In the genomic region with DNA sequence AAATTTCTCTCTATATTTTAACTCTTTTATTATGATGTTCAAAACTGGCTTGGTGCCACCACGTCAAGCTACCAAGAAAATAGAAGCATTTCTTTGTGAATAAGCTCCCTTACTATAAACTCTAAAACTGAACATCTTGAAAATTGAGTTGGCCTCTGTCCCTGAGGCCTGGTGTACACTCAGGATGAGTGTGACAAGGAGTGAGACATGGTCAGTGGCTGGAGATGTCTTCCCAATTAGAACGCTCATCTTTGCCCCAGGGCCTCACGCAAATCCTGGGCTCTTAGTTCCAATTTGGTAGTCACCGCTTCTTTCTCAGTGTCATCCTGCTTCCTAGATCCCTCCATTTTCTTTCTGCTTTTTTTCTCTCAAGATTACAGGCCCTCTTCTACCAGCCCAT, we compare ENCODE assay signal across 21 cellular contexts. TPM values are rescaled to one million over a fixed set of nuclear protein-coding genes. Genes with fewer than 3 reads are reported as not detected.
A peak's percentile ranks its signal among the peaks of the same experiment; 100 is the strongest.
DNase-seq lines count a peak whose midpoint lies in the region; ATAC-seq, FAIRE-seq and TF ChIP-seq lines count a peak whose summit lies in the region.
"Had no signal": no experiment of that assay in that cellular context is flagged by ENCODE, and none has a peak within 500 bp of the region (broad histone marks: within the 10 kb centered on the region; RNA-seq: fewer than 3 reads in every experiment).

No MANE protein-coding gene starts in this region.

- peak overlapping the region; percentile 20 for H2BK5ac ChIP-seq in IMR-90 (ENCODE audit: low read depth, low read length, poor library complexity, severe bottlenecking)

- TF ChIP-seq POLR2A in IMR-90 (IDR thresholded peaks at IDR 0.05; ENCODE audit: low read depth, low read length) (no peak), GM12878 (IDR thresholded peaks at IDR 0.05; ENCODE audit: low read depth, low read length) (no peak)

- H2AK5ac ChIP-seq in IMR-90 (ENCODE audit: low read depth, low read length): peak overlapping the region; percentile 76

- H2AFZ ChIP-seq in ACC112 (ENCODE audit: low read length, unreplicated experiment): peak overlapping the region; percentile 57
- no peak overlapping the region for H2AFZ ChIP-seq in IMR-90 (replicated peaks; ENCODE audit: low read length, poor library complexity)
- no peak overlapping the region for H2AFZ ChIP-seq in GM12878 (ENCODE audit: control insufficient read depth, low read depth, low read length)
- H2AFZ ChIP-seq: GM23338 had no signal

- dilution Hi-C loops in IMR-90 (cut with HindIII; ENCODE audit: low sequenced_read_pairs, unreplicated experiment): no loop called here

- H3K4me2 ChIP-seq in IMR-90 (ENCODE audit: low read depth, low read length) (no peak overlapping the region), GM12878 (ENCODE audit: control insufficient read depth, insufficient read depth) (no peak overlapping the region)
- H3K4me2 ChIP-seq: GM23338 had no signal

- ATAC-seq in IMR-90 (ENCODE audit: low read depth) (no peak), GM12878 (no peak), aorta (ENCODE audit: low FRiP score) (no peak)
- ATAC-seq: activated CD4-positive, alpha-beta T cell treated with anti-CD3 and anti-CD28 coated beads for 36 hours; activated naive CD8-positive, alpha-beta T cell treated with anti-CD3 and anti-CD28 coated beads, Interleukin-2, amount 50 U/mL, for 24 hours; GM23338 had no signal

- intact Hi-C loops in IMR-90 (cut with micrococcal nuclease) (no loop called here), GM12878 (cut with micrococcal nuclease; ENCODE audit: unreplicated experiment) (no loop called here), aorta (cut with DNase I) (no loop called here)

- H2AK9ac ChIP-seq in IMR-90 (replicated peaks; ENCODE audit: low read depth, low read length, poor library complexity): no peak overlapping the region

- peak overlapping the region; percentile 84 for H2BK20ac ChIP-seq in IMR-90 (ENCODE audit: low read depth, low read length)

- peaks cover 9% of the 10 kb centered on the region for H3K9me1 ChIP-seq in IMR-90 (ENCODE audit: insufficient read depth, low read length)

- H3K27me3 ChIP-seq in ACC112 (ENCODE audit: insufficient read depth, low read length) (no peaks in the 10 kb centered on the region), IMR-90 (ENCODE audit: control insufficient read depth, insufficient read depth, low read length) (no peaks in the 10 kb centered on the region), GM12878 (replicated peaks in 1 of 2; ENCODE audit: control insufficient read depth in 2 of 2, insufficient read depth in 2 of 2, low read length in 1 of 2) (peaks cover 0 to 6% of the 10 kb centered on the region in 2 experiments; a peak in 1 of 4 replicates), aorta (ENCODE audit: control insufficient read depth in 1 of 2, insufficient read depth in 2 of 2, low read length in 1 of 2) (no peaks in the 10 kb centered on the region)
- H3K27me3 ChIP-seq: breast epithelium, neutrophil had no signal

- H3K9ac ChIP-seq in IMR-90 (ENCODE audit: low read depth, low read length) (no peak overlapping the region), GM12878 (ENCODE audit: control insufficient read depth, insufficient read depth, low read length) (no peak overlapping the region)

- in situ Hi-C loops in IMR-90 (cut with MboI; ENCODE audit: low sequenced_read_pairs) (no loop called here), GM12878 (cut with MboI) (no loop called here), KBM-7 (cut with MboI; ENCODE audit: low pct_unique_long_range_greater_than_20kb, low sequenced_read_pairs) (no loop called here)

- H3K14ac ChIP-seq in IMR-90 (replicated peaks; ENCODE audit: low read depth, low read length): peak overlapping the region; percentile 46; the same call in 1 of the 2 replicates

- H4K20me1 ChIP-seq in IMR-90 (ENCODE audit: insufficient read depth, low read length) (no peaks in the 10 kb centered on the region), GM12878 (ENCODE audit: control insufficient read depth, insufficient read depth) (no peaks in the 10 kb centered on the region)

- peak overlapping the region; percentile 33 for H3K56ac ChIP-seq in IMR-90 (ENCODE audit: extremely low read depth, insufficient read depth, low read length)

- TF ChIP-seq RAD21 in IMR-90 (IDR thresholded peaks at IDR 0.05; ENCODE audit: low read length) (no peak), GM12878 (IDR thresholded peaks at IDR 0.05; ENCODE audit: insufficient read depth, low read depth, low read length) (no peak)

- BruUV-seq in IMR-90 (replicated peaks; lab: Mats Ljungman, UMichigan): no TSS peak
- BruUV-seq in GM12878 (replicated peaks; lab: Mats Ljungman, UMichigan): no TSS peak

- SMC1A ChIA-PET in GM12878 (lab: Charles Lee; ENCODE audit: uncharacterized antibody, unreplicated experiment): interaction anchor here (1.0 kb wide), 2 partner anchors 24 to 833 kb away, joined by 3 read pairs; no protein-coding TSS in a partner anchor

- H3K4me1 ChIP-seq in ACC112 (ENCODE audit: control insufficient read depth, insufficient read depth, low read length, unreplicated experiment): peaks cover 56% of the 10 kb centered on the region
- peaks cover 13% of the 10 kb centered on the region for H3K4me1 ChIP-seq in IMR-90 (ENCODE audit: control insufficient read depth, insufficient read depth, low read length)
- H3K4me1 ChIP-seq in GM12878 (ENCODE audit: control insufficient read depth, insufficient read depth, low read length): no peaks in the 10 kb centered on the region
- H3K4me1 ChIP-seq in aorta (ENCODE audit: control insufficient read depth in 1 of 2, insufficient read depth in 2 of 2, low read length in 2 of 2): no peaks in the 10 kb centered on the region
- H3K4me1 ChIP-seq: breast epithelium, left ventricle myocardium inferior had no signal

- H2BK15ac ChIP-seq in IMR-90 (ENCODE audit: low read depth, low read length): peak overlapping the region; percentile 85; the same call in 2 of the 3 replicates

- DNase-seq in IMR-90: peak; percentile 11
- no peak for DNase-seq in GM12878 (ENCODE audit: low read depth, low spot score)
- DNase-seq in islet precursor cell: peak; percentile 78
- DNase-seq in activated naive CD4-positive, alpha-beta T cell (lab: John Stamatoyannopoulos, UW): no peak
- no peak for DNase-seq in activated CD8-positive, alpha-beta memory T cell treated with anti-CD3 and anti-CD28 coated beads for 24 hours
- DNase-seq in KBM-7: no peak
- DNase-seq in aorta: no peak
- DNase-seq: activated CD4-positive, alpha-beta T cell treated with anti-CD3 and anti-CD28 coated beads for 36 hours; activated naive CD8-positive, alpha-beta T cell treated with anti-CD3 and anti-CD28 coated beads, Interleukin-2, amount 50 U/mL, for 24 hours; left ventricle myocardium inferior; NCI-H1694; retina; RPMI8226 had no signal

- H3K36me3 ChIP-seq in ACC112 (ENCODE audit: insufficient read depth, low read length) (no peaks in the 10 kb centered on the region), IMR-90 (ENCODE audit: control insufficient read depth, insufficient read depth, low read length) (no peaks in the 10 kb centered on the region), GM12878 (ENCODE audit: control insufficient read depth in 2 of 2, insufficient read depth in 2 of 2, low read length in 1 of 2) (no peaks in the 10 kb centered on the region), aorta (ENCODE audit: control insufficient read depth in 1 of 2, insufficient read depth in 2 of 2, low read length in 1 of 2) (no peaks in the 10 kb centered on the region)
- H3K36me3 ChIP-seq: breast epithelium, left ventricle myocardium inferior, neutrophil had no signal

- H3K18ac ChIP-seq in IMR-90 (ENCODE audit: low read depth, low read length): peak overlapping the region; percentile 32; the same call in 1 of the 2 replicates

- H4K91ac ChIP-seq in IMR-90 (ENCODE audit: insufficient read depth, low read depth, low read length): peak overlapping the region; percentile 34; the same call in 1 of the 2 replicates

- no CpG with 5 or more reads among the region's 4 CpGs for WGBS in IMR-90 (ENCODE audit: extremely low coverage in 2 of 2, insufficient read length in 1 of 2), 2 experiments
- WGBS in GM12878 (ENCODE audit: insufficient coverage, insufficient replicate concordance, low lambda C conversion rate, missing lambda C conversion rate): 66% methylated on average over 4 of the region's 4 CpGs
- 84 to 92% methylated on average over 4 of the region's 4 CpGs for WGBS in aorta, 2 donors

- POLR2A ChIA-PET in IMR-90 (lab: Charles Lee; ENCODE audit: unreplicated experiment) (no interaction called here), GM12878 (lab: Charles Lee) (no interaction called here)

- H3K9me3 ChIP-seq in IMR-90 (ENCODE audit: control insufficient read depth, insufficient read depth, low read length) (no peaks in the 10 kb centered on the region), GM12878 (replicated peaks; ENCODE audit: control insufficient read depth, insufficient read depth, low read length) (no peaks in the 10 kb centered on the region), aorta (ENCODE audit: control insufficient read depth, low read length) (no peaks in the 10 kb centered on the region)
- H3K9me3 ChIP-seq: breast epithelium, left ventricle myocardium inferior, neutrophil had no signal

- H3K4ac ChIP-seq in IMR-90 (ENCODE audit: low read depth, low read length): peak overlapping the region; percentile 58

- H3K4me3 ChIP-seq in ACC112 (ENCODE audit: low read depth, low read length): no peak overlapping the region
- H3K4me3 ChIP-seq in IMR-90 (ENCODE audit: insufficient read depth, low read depth, low read length): no peak overlapping the region
- no peak overlapping the region for H3K4me3 ChIP-seq in GM12878
- H3K4me3 ChIP-seq in aorta (ENCODE audit: low read length in 2 of 2): no peak overlapping the region
- H3K4me3 ChIP-seq: breast epithelium, GM23338, left ventricle myocardium inferior had no signal

- CTCF ChIA-PET in IMR-90 (lab: Yijun Ruan, JAX) (interaction anchor here (1.0 to 1.4 kb wide), 2 partner anchors 11 to 25 kb away, joined by 3 read pairs; no protein-coding TSS in a partner anchor), GM12878 (lab: Yijun Ruan, JAX) (interaction anchor here (2.1 kb wide), 1 partner anchor 13 kb away, joined by 6 read pairs; no protein-coding TSS in a partner anchor)

- TF ChIP-seq CTCF in IMR-90 (conservative IDR thresholded peaks at IDR 0.05; ENCODE audit: low read depth, low read length): no peak
- TF ChIP-seq CTCF in GM12878 (IDR thresholded peaks at IDR 0.05 in 2 of 3, conservative IDR thresholded peaks at IDR 0.05 in 1 of 3; ENCODE audit: control insufficient read depth in 2 of 3, extremely low read depth in 1 of 3, insufficient read depth in 1 of 3, low read depth in 3 of 3, low read length in 3 of 3): no peak

- peak overlapping the region; percentile 25 for H3K27ac ChIP-seq in ACC112 (ENCODE audit: low read depth, low read length)
- H3K27ac ChIP-seq in IMR-90 (ENCODE audit: insufficient read depth, low read length): no peak overlapping the region
- H3K27ac ChIP-seq in GM12878 (ENCODE audit: control insufficient read depth, insufficient read depth): no peak overlapping the region
- no peak overlapping the region for H3K27ac ChIP-seq in aorta (ENCODE audit: low read depth in 1 of 2, low read length in 2 of 2)
- H3K27ac ChIP-seq: left ventricle myocardium inferior, neutrophil had no signal

- no peak for FAIRE-seq in GM12878 (lab: Jason Lieb, UNC)
- FAIRE-seq: urothelium cell line had no signal

- H3K23ac ChIP-seq in IMR-90 (ENCODE audit: low read depth, low read length): 0 out of 2 replicates have a peak overlapping the region, but pooled peaks have one; percentile 4

- RAD21 ChIA-PET in GM12878 (lab: Charles Lee; ENCODE audit: unreplicated experiment): no interaction called here

- no peaks in the 10 kb centered on the region for H3K79me2 ChIP-seq in ACC112 (ENCODE audit: control insufficient read depth, insufficient read depth, low read length, unreplicated experiment)
- no peaks in the 10 kb centered on the region for H3K79me2 ChIP-seq in GM12878 (ENCODE audit: control insufficient read depth, insufficient read depth, low read length)

- H4K8ac ChIP-seq in IMR-90 (ENCODE audit: low read depth in 2 of 2, low read length in 2 of 2): peak overlapping the region; percentile 36 to 58; a peak in 3 of 4 replicates

- no peak overlapping the region for H4K5ac ChIP-seq in IMR-90 (ENCODE audit: low read depth, low read length)

- H2BK120ac ChIP-seq in IMR-90 (ENCODE audit: low read depth, low read length): peak overlapping the region; percentile 26; the same call in 1 of the 2 replicates

- TF ChIP-seq EP300 in GM12878 (IDR thresholded peaks at IDR 0.05; ENCODE audit: borderline replicate concordance in 1 of 2, control insufficient read depth in 1 of 2, low read depth in 2 of 2, low read length in 2 of 2): no peak

- H3K79me1 ChIP-seq in IMR-90 (ENCODE audit: low read depth in 1 of 2, low read length in 2 of 2): no peaks in the 10 kb centered on the region

RNA-seq across cellular contexts. Expression of gene SLC2A2, which starts 26.2 kb away (rescaled TPM):
- total RNA-seq in IMR-90 (2012; rRNA removed) (not detected in 2 replicates), GM12878 (2014; rRNA removed) (not detected in 2 replicates), GM12878 (2014; rRNA removed; fragmentation: Illumina TruSeq; extraction: Trizol) (0.04 TPM in 1 of 2 replicates, not detected in the other), GM12878 (2021) (0.10 and 0.19 TPM in 2 replicates), aorta (not detected)
- polyA plus RNA-seq in IMR-90 (2012; rRNA removed) (not detected in 2 replicates), GM12878 (2011; rRNA removed) (not detected in 2 replicates), GM12878 (2014; fragmentation: Illumina TruSeq; extraction: Trizol) (0.04 and 0.11 TPM in 2 replicates), GM12878 (2014; fragmentation: Nextera tagmentation; extraction: Ambion mirVana) (not detected), GM12878 (2014; rRNA removed) (not detected in 2 replicates), GM12878 (2016; fragmentation: Nextera tagmentation; extraction: Ambion mirVana) (not detected), aorta (1 to 10 TPM in 1 of 2 donors, not detected in 1; 3.1 TPM)
- polyA plus RNA-seq in IMR-90 (2012; cell fraction: cytosol; rRNA removed): not detected in 2 replicates
- not detected in 2 replicates for polyA plus RNA-seq in IMR-90 (2012; cell fraction: nucleus; rRNA removed; ENCODE audit: low replicate concordance)
- total RNA-seq in GM12878 (2013; cell fraction: nucleolus; rRNA removed): not detected in 2 replicates
- polyA plus RNA-seq in GM12878 (2011; ENCODE audit: low read depth): not detected
- not detected in 2 replicates for polyA plus RNA-seq in GM12878 (2011; cell fraction: cytosol; rRNA removed)
- polyA plus RNA-seq in GM12878 (2011; cell fraction: nucleus; rRNA removed): not detected in 2 replicates
- not detected in 2 replicates for polyA plus RNA-seq in GM12878 (2012)
- polyA minus RNA-seq in GM12878 (2011; rRNA and poly(A)+ RNA removed): not detected in 2 replicates
- polyA minus RNA-seq in GM12878 (2011; cell fraction: cytosol; rRNA and poly(A)+ RNA removed): not detected in 2 replicates
- polyA minus RNA-seq in GM12878 (2011; cell fraction: nucleus; rRNA and poly(A)+ RNA removed): not detected in 2 replicates
- total RNA-seq: activated CD4-positive, alpha-beta T cell treated with anti-CD3 and anti-CD28 coated beads for 36 hours; activated T-helper 2 cell treated with anti-CD3 and anti-CD28 coated beads, Interferon-gamma antibody, Interleukin-2, Interleukin-4, amounts not matched to agents 10 μg/mL and 5 μg/mL and 100 μg/mL, durations not matched to agents 14 hours and 24 hours and 36 hours; breast epithelium; GM23338; left ventricle myocardium inferior; subcutaneous adipose tissue had no signal
- polyA plus RNA-seq: CD14-positive monocyte, GM23338 had no signal

Comparison
In these comparisons a context has a peak if more than half of its experiments do, and no peak if none do; other contexts are left out.
1. DNase-seq: peak in IMR-90 (single experiment) and islet precursor cell (single experiment); none in GM12878 (single experiment), activated naive CD4-positive, alpha-beta T cell (0 of 4), activated CD8-positive, alpha-beta memory T cell treated with anti-CD3 and anti-CD28 coated beads for 24 hours (single experiment), KBM-7 (single experiment) and aorta (0 of 2).